Comparison of ENCODE assay signal across 10 cellular contexts in the genomic region with DNA sequence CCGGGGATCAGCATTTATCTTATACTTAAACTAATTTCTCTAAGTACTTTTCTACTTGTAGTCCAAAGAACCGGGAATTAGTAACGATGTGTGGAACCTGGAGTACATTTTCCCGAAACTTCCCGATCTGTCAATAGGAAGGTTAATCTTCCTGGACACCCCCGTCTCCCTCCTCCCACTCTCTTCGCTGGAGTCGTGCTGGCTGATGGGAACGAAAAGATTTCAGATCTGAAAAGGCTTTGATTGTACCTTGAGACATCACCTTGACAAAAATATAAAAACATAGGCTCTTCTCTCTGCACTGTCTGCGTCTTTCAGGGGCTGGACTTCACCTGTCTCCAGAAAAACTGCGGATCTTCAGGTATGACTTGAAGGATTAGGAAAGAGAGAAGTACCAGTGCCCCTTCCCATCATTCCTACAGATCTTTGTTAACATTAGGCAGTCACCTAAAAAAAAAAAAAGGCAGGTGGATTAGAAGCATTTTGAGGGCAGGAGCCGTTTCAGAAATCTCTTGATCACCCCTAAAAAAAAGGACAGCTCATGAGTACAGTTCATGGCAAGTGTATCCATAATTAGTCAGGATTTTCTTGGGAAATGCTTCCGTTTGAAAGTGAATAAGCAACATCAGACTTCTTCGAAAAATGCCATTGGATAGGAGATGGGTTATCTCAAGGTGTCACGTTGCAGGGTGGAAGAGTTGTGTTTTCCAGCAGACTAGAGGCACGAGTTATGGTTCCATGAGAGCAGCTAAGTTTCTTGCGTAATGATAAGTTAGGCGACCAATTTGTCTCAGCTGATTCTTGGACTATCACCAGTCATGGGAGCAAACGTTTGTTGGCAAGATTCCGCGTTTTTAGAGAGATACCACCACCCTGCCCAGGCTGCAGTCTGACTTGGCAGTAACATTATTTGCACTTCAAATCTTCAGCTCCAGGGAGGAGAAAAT. TPM values are rescaled to one million over a fixed set of nuclear protein-coding genes. Genes with fewer than 3 reads are reported as not detected.
DNase-seq lines count a peak whose midpoint lies in the region; ATAC-seq, FAIRE-seq and TF ChIP-seq lines count a peak whose summit lies in the region.
"Had no signal": no experiment of that assay in that cellular context is flagged by ENCODE, and none has a peak within 500 bp of the region (broad histone marks: within the 10 kb centered on the region; RNA-seq: fewer than 3 reads in every experiment).

No MANE protein-coding gene starts in this region.

- H3K9ac ChIP-seq in K562 (ENCODE audit: insufficient read depth in 1 of 2, low read depth in 2 of 2, low read length in 2 of 2): no peak overlapping the region
- peak overlapping the region; percentile 82 for H3K9ac ChIP-seq in mesendoderm (ENCODE audit: low read length)

- H3K18ac ChIP-seq in mesendoderm (ENCODE audit: low read length): peak overlapping the region; percentile 35

- H3K27me3 ChIP-seq in left ventricle myocardium inferior (ENCODE audit: low read depth) (peaks cover 78% of the 10 kb centered on the region), K562 (ENCODE audit: control insufficient read depth in 2 of 2, insufficient read depth in 2 of 2, low read length in 2 of 2) (no peaks in the 10 kb centered on the region), mesendoderm (ENCODE audit: insufficient read depth, low read length, poor library complexity) (no peaks in the 10 kb centered on the region), vagina (no peaks in the 10 kb centered on the region)

- peak overlapping the region; percentile 65 for H2BK5ac ChIP-seq in mesendoderm (ENCODE audit: low read length)

- 54% methylated on average over 20 of the region's 21 CpGs for WGBS in K562 (ENCODE audit: insufficient coverage, low coverage, missing lambda C conversion rate)
- no CpG with 5 or more reads among the region's 21 CpGs for WGBS in mesendoderm (ENCODE audit: extremely low coverage, insufficient coverage, low lambda C conversion rate)

- CTCF ChIA-PET in K562 (lab: Yijun Ruan, JAX; ENCODE audit: low intra/inter-chr PET ratio): interaction anchor here (0.7 kb wide), 1 partner anchor 42 kb away, joined by 4 read pairs; no protein-coding TSS in a partner anchor

- no peak for TF ChIP-seq RAD21 in K562 (CRISPR knock-in tag; conservative IDR thresholded peaks at IDR 0.05 in 1 of 2, IDR thresholded peaks at IDR 0.05 in 1 of 2)

- POLR2A ChIA-PET in K562 (lab: Yijun Ruan, JAX): interaction anchor here (0.8 kb wide), 1 partner anchor 50 kb away, joined by 3 read pairs; no protein-coding TSS in a partner anchor

- no peak for DNase-seq in left ventricle myocardium inferior
- no peak for DNase-seq in Right ventricle myocardium inferior (ENCODE audit: missing footprints)
- DNase-seq in K562 (ENCODE audit: extremely low read depth in 1 of 4, low spot score in 3 of 4): no peak
- DNase-seq in mesendoderm: peak; percentile 47
- peak in 1 of 2 donors; percentile 49 for DNase-seq in vagina (ENCODE audit: extremely low spot score in 2 of 2)
- no peak for DNase-seq in Ammon's horn (ENCODE audit: low spot score)
- DNase-seq: DMS 273 treated with DMSO at 0.1 percent for 48 hours had no signal

- H3K4me3 ChIP-seq in left ventricle myocardium inferior (peak overlapping the region; percentile 65), K562 (no peak overlapping the region), mesendoderm (ENCODE audit: low read length) (peak overlapping the region; percentile 67), vagina (peak overlapping the region; percentile 36 to 48)
- H3K4me3 ChIP-seq: mucosa of descending colon had no signal

- no peaks in the 10 kb centered on the region for H3K9me3 ChIP-seq in left ventricle myocardium inferior (replicated peaks)
- H3K9me3 ChIP-seq in K562 (replicated peaks; ENCODE audit: control insufficient read depth, insufficient read depth, low read depth, low read length): peaks cover 3% of the 10 kb centered on the region; the same call in 1 of the 2 replicates
- H3K9me3 ChIP-seq in vagina: no peaks in the 10 kb centered on the region
- H3K9me3 ChIP-seq: mucosa of descending colon had no signal

- peak overlapping the region; percentile 90 for H3K56ac ChIP-seq in mesendoderm (ENCODE audit: low read length)

- no peak overlapping the region for H3K23ac ChIP-seq in mesendoderm (ENCODE audit: low read length)

- in situ Hi-C loops in K562 (cut with MboI): loop anchor here (5.0 to 25.0 kb wide), 4 partner anchors 205 to 635 kb away; no protein-coding TSS in a partner anchor

- no peak for TF ChIP-seq EP300 in K562 (IDR thresholded peaks at IDR 0.05; ENCODE audit: low read length)

- no peak overlapping the region for H4K8ac ChIP-seq in mesendoderm (ENCODE audit: low read depth, low read length)

- peak overlapping the region; percentile 5 for H3K4ac ChIP-seq in mesendoderm (ENCODE audit: low read depth, low read length)

- H3K4me1 ChIP-seq in left ventricle myocardium inferior (peaks cover 12% of the 10 kb centered on the region), K562 (replicated peaks in 1 of 2; ENCODE audit: control insufficient read depth in 2 of 2, insufficient read depth in 2 of 2, low read length in 2 of 2) (peaks cover 0 to 6% of the 10 kb centered on the region in 2 experiments; a peak in 2 of 5 replicates), mesendoderm (ENCODE audit: control insufficient read depth, low read depth, low read length) (peaks cover 18% of the 10 kb centered on the region), vagina (peaks cover 12% of the 10 kb centered on the region)

- H3K36me3 ChIP-seq in left ventricle myocardium inferior (no peaks in the 10 kb centered on the region), K562 (ENCODE audit: control insufficient read depth, insufficient read depth, low read length) (no peaks in the 10 kb centered on the region), mesendoderm (ENCODE audit: control insufficient read depth, insufficient read depth, low read length) (no peaks in the 10 kb centered on the region), vagina (no peaks in the 10 kb centered on the region)

- H3K9me1 ChIP-seq in K562 (ENCODE audit: control insufficient read depth, insufficient read depth, low read length): no peaks in the 10 kb centered on the region

- peak overlapping the region; percentile 43; the same call in 1 of the 2 replicates for H3K4me2 ChIP-seq in K562 (ENCODE audit: insufficient read depth, low read length)
- H3K4me2 ChIP-seq in mesendoderm (ENCODE audit: low read length): peak overlapping the region; percentile 71

- H4K20me1 ChIP-seq in K562 (replicated peaks; ENCODE audit: control insufficient read depth, insufficient read depth, low read length): no peaks in the 10 kb centered on the region

- H2BK120ac ChIP-seq in mesendoderm (ENCODE audit: low read depth, low read length): peak overlapping the region; percentile 77

- H2AK5ac ChIP-seq in mesendoderm (ENCODE audit: low read length): peak overlapping the region; percentile 85

- intact Hi-C loops in left ventricle myocardium inferior (cut with micrococcal nuclease): loop anchor here (10.0 kb wide), 3 partner anchors 325 to 635 kb away; no protein-coding TSS in a partner anchor
- intact Hi-C loops in Right ventricle myocardium inferior (cut with DNase I): no loop called here
- intact Hi-C loops in K562 (cut with micrococcal nuclease): loop anchor here (10.0 kb wide), 1 partner anchor 635 kb away; no protein-coding TSS in a partner anchor
- intact Hi-C loops in vagina (cut with DNase I): loop anchor here (10.0 kb wide), 2 partner anchors 315 to 635 kb away; no protein-coding TSS in a partner anchor

- BruUV-seq in K562 (replicated peaks; lab: Mats Ljungman, UMichigan): no TSS peak

- H2BK15ac ChIP-seq in mesendoderm (replicated peaks; ENCODE audit: low read depth): peak overlapping the region; percentile 93

- H3K79me1 ChIP-seq in mesendoderm (ENCODE audit: low read length): peaks cover 2% of the 10 kb centered on the region

- TF ChIP-seq CTCF in left ventricle myocardium inferior (IDR thresholded peaks at IDR 0.05; ENCODE audit: borderline replicate concordance) (no peak), K562 (IDR thresholded peaks at IDR 0.05 in 2 of 3, conservative IDR thresholded peaks at IDR 0.05 in 1 of 3; ENCODE audit: insufficient read depth in 2 of 3, low read depth in 1 of 3, low read length in 3 of 3) (no peak), vagina (IDR thresholded peaks at IDR 0.05) (no peak)

- no peak overlapping the region for H4K5ac ChIP-seq in mesendoderm (ENCODE audit: low read length)

- FAIRE-seq in K562 (lab: Jason Lieb, UNC): no peak

- H3K79me2 ChIP-seq in K562 (ENCODE audit: control insufficient read depth, insufficient read depth, low read length) (no peaks in the 10 kb centered on the region), mesendoderm (ENCODE audit: control insufficient read depth, insufficient read depth, low read length) (peaks cover 4% of the 10 kb centered on the region)

- no peak for ATAC-seq in Right ventricle myocardium inferior
- no peak for ATAC-seq in K562
- no peak for ATAC-seq in GM18909 (IDR thresholded peaks at IDR 0.05; ENCODE audit: poor library complexity, unreplicated experiment)
- no peak for ATAC-seq in GM21360 (IDR thresholded peaks at IDR 0.05; ENCODE audit: unreplicated experiment)

- no peak for TF ChIP-seq POLR2A in K562 (conservative IDR thresholded peaks at IDR 0.05)
- TF ChIP-seq POLR2A in vagina (IDR thresholded peaks at IDR 0.05): no peak

- H3K27ac ChIP-seq in left ventricle myocardium inferior (replicated peaks) (no peak overlapping the region), K562 (ENCODE audit: extremely low read depth, low read depth, low read length) (no peak overlapping the region), mesendoderm (ENCODE audit: low read depth, low read length) (peak overlapping the region; percentile 22), vagina (no peak overlapping the region)

- no peak overlapping the region for H2AFZ ChIP-seq in K562 (ENCODE audit: low read depth, low read length)

RNA-seq across cellular contexts. Expression of gene BAMBI, which starts 7.8 kb away (rescaled TPM):
- total RNA-seq in left ventricle myocardium inferior: 15.4 TPM
- 17.9 TPM for total RNA-seq in Right ventricle myocardium inferior
- 24.8 and 28.2 TPM in 2 replicates for total RNA-seq in K562 (2011; cell fraction: chromatin; rRNA removed; ENCODE audit: low replicate concordance)
- total RNA-seq in K562 (2011; cell fraction: nucleolus; rRNA removed): 17.6 and 25.8 TPM in 2 replicates
- 17.6 and 19.4 TPM in 2 replicates for total RNA-seq in K562 (2011; cell fraction: nucleoplasm; rRNA removed)
- 21.8 TPM in 2 replicates for total RNA-seq in K562 (2014; rRNA removed)
- total RNA-seq in K562 (2014; rRNA removed; fragmentation: Illumina TruSeq; extraction: Trizol): 13.5 and 14.8 TPM in 2 replicates
- total RNA-seq in K562 (2015; rRNA removed; fragmentation: Illumina TruSeq; extraction: Trizol): 18.9 and 19.2 TPM in 2 replicates
- total RNA-seq in K562 (2021): 18.7 and 20.1 TPM in 2 replicates
- polyA plus RNA-seq in K562 (2011; rRNA removed): 7.2 and 7.7 TPM in 2 replicates
- polyA plus RNA-seq in K562 (2011; cell fraction: cytosol; rRNA removed): 6.9 and 11.4 TPM in 2 replicates
- polyA plus RNA-seq in K562 (2011; cell fraction: nucleus; rRNA removed): 21.3 and 26.7 TPM in 2 replicates
- 13.5 and 15.2 TPM in 2 replicates for polyA plus RNA-seq in K562 (2012)
- polyA plus RNA-seq in K562 (2014; fragmentation: Illumina TruSeq; extraction: Trizol): 10.9 and 11.6 TPM in 2 replicates
- 1 to 10 TPM; 2.0 to 2.9 TPM for polyA plus RNA-seq in K562 (2014; fragmentation: Nextera tagmentation; extraction: Ambion mirVana)
- polyA plus RNA-seq in K562 (2014; rRNA removed): 13.2 and 13.6 TPM in 2 replicates
- polyA minus RNA-seq in K562 (2011; rRNA and poly(A)+ RNA removed): 6.0 and 6.4 TPM in 2 replicates
- 4.6 and 6.2 TPM in 2 replicates for polyA minus RNA-seq in K562 (2011; cell fraction: cytosol; rRNA and poly(A)+ RNA removed)
- polyA minus RNA-seq in K562 (2011; cell fraction: nucleus; rRNA and poly(A)+ RNA removed): 9.3 and 13.3 TPM in 2 replicates
- 43.7 TPM for polyA plus RNA-seq in mesendoderm (2013, experiment 1 of 2)
- polyA plus RNA-seq in mesendoderm (2013, experiment 2 of 2): 40.0 TPM
- 10.8 TPM for total RNA-seq in vagina
